ENCODE assay signal across 25 cellular contexts in the genomic region with DNA sequence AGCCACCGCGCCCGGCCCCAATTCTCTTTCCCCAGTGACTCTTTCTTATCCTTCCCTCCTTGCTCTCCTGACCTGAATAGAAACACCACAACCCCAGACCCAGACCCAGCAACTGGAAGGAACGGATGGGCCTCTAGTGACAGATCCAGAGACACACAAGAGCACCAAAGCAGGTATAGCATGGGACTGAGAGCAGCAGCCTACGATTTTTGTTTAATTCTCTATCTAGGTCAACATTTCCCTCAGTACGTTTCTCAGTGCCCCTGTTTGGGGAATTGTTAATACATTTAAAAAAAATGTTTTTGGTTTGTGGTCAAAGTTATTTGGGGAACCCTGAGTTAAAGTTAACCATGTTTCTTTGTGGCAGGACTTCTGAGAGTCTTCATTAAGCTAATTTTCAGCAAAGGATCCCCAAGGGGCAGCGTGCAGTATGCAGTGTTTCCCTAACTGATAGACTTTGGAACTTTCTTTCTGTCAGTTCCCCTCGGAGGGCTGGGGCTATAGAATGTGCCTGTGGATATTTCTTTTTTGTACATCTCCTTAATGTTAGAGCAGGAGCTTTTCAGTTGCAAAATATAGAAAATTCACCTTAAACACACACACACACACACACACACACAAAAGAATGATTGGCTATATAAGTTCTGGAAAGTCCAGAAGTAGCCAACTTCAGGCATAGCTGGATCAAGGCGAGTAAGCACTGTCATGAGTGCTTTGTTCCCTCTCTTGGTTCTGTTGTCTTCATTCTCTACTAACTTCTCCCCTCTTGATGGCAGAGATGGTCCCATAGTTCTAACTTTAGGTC. TPM values are rescaled to one million over a fixed set of nuclear protein-coding genes. Genes with fewer than 3 reads are reported as not detected.
DNase-seq lines count a peak whose midpoint lies in the region; ATAC-seq and TF ChIP-seq lines count a peak whose summit lies in the region.
"Had no signal": no experiment of that assay in that cellular context is flagged by ENCODE, and none has a peak within 500 bp of the region (broad histone marks: within the 10 kb centered on the region; RNA-seq: fewer than 3 reads in every experiment).

No MANE protein-coding gene starts in this region.

- no peak overlapping the region for H4K8ac ChIP-seq in trophoblast cell (ENCODE audit: low read depth, low read length)

- H3K27ac Mint-ChIP-seq in activated naive CD4-positive, alpha-beta T cell treated with anti-CD3 and anti-CD28 coated beads, Interleukin-2, amount 10 ng/mL, durations not matched to agents 7 days and 5 days: peak overlapping the region; percentile 52
- peak overlapping the region; percentile 78 to 87 for H3K27ac Mint-ChIP-seq in T-cell
- H3K27ac Mint-ChIP-seq: activated T-helper 17 cell treated with anti-CD3 and anti-CD28 coated beads, Interleukin-2, amount 50 U/mL, for 72 hours; HFFc6 had no signal

- H3K4me3 ChIP-seq in trophoblast cell (ENCODE audit: low read depth, low read length) (no peak overlapping the region), coronary artery (no peak overlapping the region)
- H3K4me3 ChIP-seq: cardiac muscle cell, hepatocyte, suprapubic skin had no signal

- DNase-seq in activated naive CD4-positive, alpha-beta T cell treated with anti-CD3 and anti-CD28 coated beads, Interleukin-2, amount 10 ng/mL, durations not matched to agents 7 days and 5 days: no peak
- DNase-seq in activated naive CD4-positive, alpha-beta T cell treated with Interleukin-2 at 50 U/mL for 16 hours: no peak
- DNase-seq in T-cell: no peak
- DNase-seq in trophoblast cell: no peak
- DNase-seq in coronary artery (ENCODE audit: low spot score): no peak
- DNase-seq: activated CD4-positive, alpha-beta T cell treated with anti-CD3 and anti-CD28 coated beads, Interleukin-2, amount 50 U/mL, for 48 hours; DND-41; foreskin fibroblast; HFFc6; IMR-90; NCI-H146; NCI-H2171; NCI-H526 treated with DMSO at 0.1 percent for 48 hours; retina had no signal

- H4K12ac ChIP-seq in trophoblast cell (ENCODE audit: low read depth, low read length): no peak overlapping the region

- no peak overlapping the region for H2BK5ac ChIP-seq in trophoblast cell (ENCODE audit: low read depth, low read length, poor library complexity)

- H2BK120ac ChIP-seq in trophoblast cell (ENCODE audit: insufficient read depth, low read length, poor library complexity): no peak overlapping the region

- H3K4me1 Mint-ChIP-seq in activated naive CD4-positive, alpha-beta T cell treated with anti-CD3 and anti-CD28 coated beads, Interleukin-2, amount 10 ng/mL, durations not matched to agents 7 days and 5 days: peaks cover 73% of the 10 kb centered on the region
- peaks cover 42 to 68% (median 58%) of the 10 kb centered on the region in 3 donors for H3K4me1 Mint-ChIP-seq in T-cell

- H3K4me3 Mint-ChIP-seq in activated naive CD4-positive, alpha-beta T cell treated with anti-CD3 and anti-CD28 coated beads, Interleukin-2, amount 10 ng/mL, durations not matched to agents 7 days and 5 days: no peak overlapping the region
- H3K4me3 Mint-ChIP-seq in T-cell: no peak overlapping the region
- H3K4me3 Mint-ChIP-seq: activated T-helper 17 cell treated with anti-CD3 and anti-CD28 coated beads, Interleukin-2, amount 50 U/mL, for 72 hours; HFFc6 had no signal

- no peak overlapping the region for H2BK12ac ChIP-seq in trophoblast cell (ENCODE audit: low read length)

- peak overlapping the region; percentile 16 for H4K91ac ChIP-seq in trophoblast cell (ENCODE audit: low read depth, low read length)

- CTCF ChIA-PET in activated naive CD4-positive, alpha-beta T cell treated with anti-CD3 and anti-CD28 coated beads, Interleukin-2, amount 10 ng/mL, durations not matched to agents 7 days and 5 days (lab: Charles Lee): interaction anchor here (1.2 to 1.6 kb wide), 2 partner anchors 19 to 56 kb away, joined by 3 to 4 read pairs; no protein-coding TSS in a partner anchor
- CTCF ChIA-PET in T-cell (lab: Charles Lee): no interaction called here

- H3K4me2 ChIP-seq in trophoblast cell (ENCODE audit: low read length): no peak overlapping the region
- H3K4me2 ChIP-seq: hepatocyte had no signal

- peaks cover 31% of the 10 kb centered on the region for H3K9me3 Mint-ChIP-seq in activated naive CD4-positive, alpha-beta T cell treated with anti-CD3 and anti-CD28 coated beads, Interleukin-2, amount 10 ng/mL, durations not matched to agents 7 days and 5 days
- H3K9me3 Mint-ChIP-seq in T-cell: peaks cover 4 to 11% (median 9%) of the 10 kb centered on the region in 3 donors
- H3K9me3 Mint-ChIP-seq: activated T-helper 17 cell treated with anti-CD3 and anti-CD28 coated beads, Interleukin-2, amount 50 U/mL, for 72 hours had no signal

- H2AK5ac ChIP-seq in trophoblast cell (ENCODE audit: low read length): no peak overlapping the region

- no peak overlapping the region for H3K4ac ChIP-seq in trophoblast cell (ENCODE audit: low read depth, low read length)

- no peak overlapping the region for H3K23ac ChIP-seq in trophoblast cell (ENCODE audit: low read length)

- peaks cover 8 to 20% of the 10 kb centered on the region in 2 experiments for H3K4me1 ChIP-seq in trophoblast cell (ENCODE audit: control insufficient read depth in 1 of 2, insufficient read depth in 2 of 2, low read length in 2 of 2)

- H3K79me2 ChIP-seq in trophoblast cell (ENCODE audit: control insufficient read depth, insufficient read depth, low read length, poor library complexity): no peaks in the 10 kb centered on the region
- H3K79me2 ChIP-seq: hepatocyte had no signal

- no peak overlapping the region for H3K18ac ChIP-seq in trophoblast cell (ENCODE audit: low read length)

- H3K9ac ChIP-seq in trophoblast cell (ENCODE audit: low read length): no peak overlapping the region

- H3K36me3 Mint-ChIP-seq in activated naive CD4-positive, alpha-beta T cell treated with anti-CD3 and anti-CD28 coated beads, Interleukin-2, amount 10 ng/mL, durations not matched to agents 7 days and 5 days: peaks cover 99% of the 10 kb centered on the region
- peaks cover 90% of the 10 kb centered on the region for H3K36me3 Mint-ChIP-seq in T-cell

- no peaks in the 10 kb centered on the region for H3K27me3 ChIP-seq in trophoblast cell (ENCODE audit: insufficient read depth, low read length)
- H3K27me3 ChIP-seq: cardiac muscle cell, neutrophil, suprapubic skin had no signal

- no peak overlapping the region for H3K27ac ChIP-seq in trophoblast cell (ENCODE audit: low read depth, low read length)
- H3K27ac ChIP-seq in coronary artery: no peak overlapping the region
- H3K27ac ChIP-seq: cardiac muscle cell, epithelial cell of prostate, hepatocyte, neutrophil, suprapubic skin had no signal

- H3K9me3 ChIP-seq in trophoblast cell (ENCODE audit: insufficient read depth, low read depth, low read length): peaks cover 10% of the 10 kb centered on the region
- H3K9me3 ChIP-seq: neutrophil had no signal

- H3K36me3 ChIP-seq in trophoblast cell (ENCODE audit: control insufficient read depth in 1 of 2, insufficient read depth in 2 of 2, low read length in 2 of 2): peaks cover 15 to 36% of the 10 kb centered on the region in 2 experiments
- H3K36me3 ChIP-seq: cardiac muscle cell had no signal

- H2AFZ ChIP-seq in trophoblast cell (ENCODE audit: insufficient read depth, low read length, poor library complexity): no peak overlapping the region
- H2AFZ ChIP-seq: hepatocyte had no signal

- H3K79me1 ChIP-seq in trophoblast cell (ENCODE audit: low read length): peaks cover 15% of the 10 kb centered on the region

- no peak for TF ChIP-seq CTCF in coronary artery (IDR thresholded peaks at IDR 0.05)

- no peak overlapping the region for H3K14ac ChIP-seq in trophoblast cell (ENCODE audit: low read length)

- no CpG with 5 or more reads among the region's 9 CpGs for WGBS in trophoblast cell (ENCODE audit: extremely low coverage, insufficient coverage, insufficient read length)

- no peak for ATAC-seq in T-cell (replicated peaks in 1 of 4)
- ATAC-seq in GM19023 (IDR thresholded peaks at IDR 0.05; ENCODE audit: unreplicated experiment): no peak
- ATAC-seq: Right ventricle myocardium inferior had no signal

- no peaks in the 10 kb centered on the region for H3K27me3 Mint-ChIP-seq in activated naive CD4-positive, alpha-beta T cell treated with anti-CD3 and anti-CD28 coated beads, Interleukin-2, amount 10 ng/mL, durations not matched to agents 7 days and 5 days
- H3K27me3 Mint-ChIP-seq in T-cell: no peaks in the 10 kb centered on the region
- H3K27me3 Mint-ChIP-seq: activated T-helper 17 cell treated with anti-CD3 and anti-CD28 coated beads, Interleukin-2, amount 50 U/mL, for 72 hours had no signal

- POLR2A ChIA-PET in T-cell (lab: Charles Lee): no interaction called here

RNA-seq across cellular contexts. Expression of a gene that starts 6.3 kb away (rescaled TPM):
- 100 to 1,000 TPM; 440 to 616 (median 504) TPM for total RNA-seq in T-cell
- 205 and 212 TPM in 2 replicates for polyA plus RNA-seq in trophoblast cell (2013)

RNA-seq across cellular contexts. Expression of a gene that starts 17.8 kb away (rescaled TPM):
- 10 to 100 TPM in 4 of 5 donors, 1 to 10 TPM in 1; 8.8 to 24.0 (median 12.6) TPM for total RNA-seq in T-cell
- 0.14 and 0.32 TPM in 2 replicates for polyA plus RNA-seq in trophoblast cell (2013)
- total RNA-seq: dermis microvascular lymphatic vessel endothelial cell, IMR-90, mucosa of gallbladder, Right ventricle myocardium inferior had no signal

RNA-seq across cellular contexts. Expression of a gene that starts 22.2 kb away (rescaled TPM):
- 1 to 10 TPM in 4 of 5 donors, under 1 TPM in 1; 0.70 to 7.7 (median 4.8) TPM for total RNA-seq in T-cell
- not detected in 2 replicates for polyA plus RNA-seq in trophoblast cell (2013)
- total RNA-seq: dermis microvascular lymphatic vessel endothelial cell had no signal

RNA-seq across cellular contexts. Expression of a gene that starts 26.0 kb away (rescaled TPM):
- 1 to 10 TPM in 1 of 5 donors, under 1 TPM in 4; 0.15 to 1.1 (median 0.89) TPM for total RNA-seq in T-cell
- 0.22 and 0.33 TPM in 2 replicates for polyA plus RNA-seq in trophoblast cell (2013)
- total RNA-seq: dermis microvascular lymphatic vessel endothelial cell, IMR-90 had no signal

RNA-seq across cellular contexts. Expression of a gene that starts 45.2 kb away (rescaled TPM):
- 1 to 10 TPM in 1 of 5 donors, under 1 TPM in 1, not detected in 3; 0.79 to 1.1 TPM for total RNA-seq in T-cell
- polyA plus RNA-seq in trophoblast cell (2013): 1.9 and 2.6 TPM in 2 replicates
- total RNA-seq: activated T-helper 17 cell treated with anti-CD3 and anti-CD28 coated beads, Interleukin-2, amount 50 U/mL, for 72 hours; cardiac muscle cell; dermis microvascular lymphatic vessel endothelial cell; HFFc6; IMR-90; liver had no signal
- polyA plus RNA-seq: IMR-90 had no signal
